In the genomic region with DNA sequence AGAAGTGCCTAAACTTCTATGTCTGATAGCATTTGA, we compare ENCODE assay signal across 16 cellular contexts. TPM values are rescaled to one million over a fixed set of nuclear protein-coding genes. Genes with fewer than 3 reads are reported as not detected.
A peak's percentile ranks its signal among the peaks of the same experiment; 100 is the strongest.
DNase-seq lines count a peak whose midpoint lies in the region; ATAC-seq and TF ChIP-seq lines count a peak whose summit lies in the region.
"Had no signal": no experiment of that assay in that cellular context is flagged by ENCODE, and none has a peak within 500 bp of the region (broad histone marks: within the 10 kb centered on the region; RNA-seq: fewer than 3 reads in every experiment).

A gene (plus strand): TSS at position 17 of the 36 bp plus-strand sequence. CDS start 127 bp downstream, outside the sequence.

- TF ChIP-seq CTCF in CD14-positive monocyte (IDR thresholded peaks at IDR 0.05) (no peak), IMR-90 (conservative IDR thresholded peaks at IDR 0.05; ENCODE audit: low read depth, low read length) (no peak), MCF 10A (IDR thresholded peaks at IDR 0.05; ENCODE audit: unreplicated experiment) (no peak), spleen (IDR thresholded peaks at IDR 0.05 in 8 of 11, conservative IDR thresholded peaks at IDR 0.05 in 3 of 11) (no peak)

- TF ChIP-seq POLR2A in IMR-90 (IDR thresholded peaks at IDR 0.05; ENCODE audit: low read depth, low read length) (no peak), spleen (IDR thresholded peaks at IDR 0.05) (no peak)

- in situ Hi-C loops in IMR-90 (cut with MboI; ENCODE audit: low sequenced_read_pairs) = no loop called here

- H2AFZ ChIP-seq in IMR-90 (replicated peaks; ENCODE audit: low read length, poor library complexity) = peak within 1 kb of the TSS; percentile 24

- no peaks in the 10 kb centered on the region for H4K20me1 ChIP-seq in IMR-90 (ENCODE audit: insufficient read depth, low read length)

- intact Hi-C loops in CD14-positive monocyte (cut with micrococcal nuclease) = no loop called here
- intact Hi-C loops in IMR-90 (cut with micrococcal nuclease) = no loop called here
- intact Hi-C loops in MCF 10A (cut with micrococcal nuclease) = no loop called here
- intact Hi-C loops in naive thymus-derived CD4-positive, alpha-beta T cell (cut with micrococcal nuclease) = loop anchor here in 1 of 2 donors (5.0 kb wide), 1 partner anchor 359 kb away; no protein-coding TSS in a partner anchor
- intact Hi-C loops in spleen (cut with DNase I; ENCODE audit: low total_unique reads) = no loop called here

- H3K27ac ChIP-seq in IMR-90 (ENCODE audit: insufficient read depth, low read length) (no peak within 1 kb of the TSS), spleen (peak within 1 kb of the TSS in 1 of 8 donors; percentile 5)
- no peak within 1 kb of the TSS for H3K27ac ChIP-seq in naive thymus-derived CD4-positive, alpha-beta T cell (ENCODE audit: low read depth, low read length)
- H3K27ac ChIP-seq: upper lobe of right lung had no signal

- no peak within 1 kb of the TSS for H4K5ac ChIP-seq in IMR-90 (ENCODE audit: low read depth, low read length)

- H4K8ac ChIP-seq in IMR-90 (ENCODE audit: low read depth in 2 of 2, low read length in 2 of 2) = no peak within 1 kb of the TSS

- peaks cover 27% of the 10 kb centered on the region for H3K4me1 Mint-ChIP-seq in CD14-positive monocyte
- peaks cover 9% of the 10 kb centered on the region for H3K4me1 Mint-ChIP-seq in MCF 10A (ENCODE audit: insufficient read depth, unreplicated experiment)
- H3K4me1 Mint-ChIP-seq in naive thymus-derived CD4-positive, alpha-beta T cell = peaks cover 4 to 25% (median 24%) of the 10 kb centered on the region in 7 donors

- no peaks in the 10 kb centered on the region for H3K4me1 ChIP-seq in IMR-90 (ENCODE audit: control insufficient read depth, insufficient read depth, low read length)
- peaks cover 0 to 3% of the 10 kb centered on the region in 2 donors for H3K4me1 ChIP-seq in naive thymus-derived CD4-positive, alpha-beta T cell (ENCODE audit: control insufficient read depth in 2 of 2, insufficient read depth in 2 of 2, low read length in 2 of 2)
- peaks cover 0 to 14% (median 3%) of the 10 kb centered on the region in 6 donors for H3K4me1 ChIP-seq in spleen

- dilution Hi-C loops in IMR-90 (cut with HindIII; ENCODE audit: low sequenced_read_pairs, unreplicated experiment) = no loop called here

- H3K9ac ChIP-seq in IMR-90 (ENCODE audit: low read depth, low read length) = no peak within 1 kb of the TSS

- H3K14ac ChIP-seq in IMR-90 (replicated peaks; ENCODE audit: low read depth, low read length) = no peak within 1 kb of the TSS

- no peak within 1 kb of the TSS for H3K4ac ChIP-seq in IMR-90 (ENCODE audit: low read depth, low read length)

- no peak within 1 kb of the TSS for H3K56ac ChIP-seq in IMR-90 (ENCODE audit: extremely low read depth, insufficient read depth, low read length)

- H2BK15ac ChIP-seq in IMR-90 (ENCODE audit: low read depth, low read length) = no peak within 1 kb of the TSS

- H3K4me3 Mint-ChIP-seq in CD14-positive monocyte (peak within 1 kb of the TSS; percentile 59 to 94), MCF 10A (ENCODE audit: unreplicated experiment) (no peak within 1 kb of the TSS)
- H3K4me3 Mint-ChIP-seq in naive thymus-derived CD4-positive, alpha-beta T cell = peak within 1 kb of the TSS in 1 of 10 donors; percentile 68

- no peak within 1 kb of the TSS for H3K18ac ChIP-seq in IMR-90 (ENCODE audit: low read depth, low read length)

- H2BK120ac ChIP-seq in IMR-90 (ENCODE audit: low read depth, low read length) = no peak within 1 kb of the TSS

- no peak within 1 kb of the TSS for H3K4me2 ChIP-seq in IMR-90 (ENCODE audit: low read depth, low read length)

- TF ChIP-seq RAD21 in IMR-90 (IDR thresholded peaks at IDR 0.05; ENCODE audit: low read length) = no peak

- POLR2A ChIA-PET in IMR-90 (lab: Charles Lee; ENCODE audit: unreplicated experiment) (no interaction called here), MCF 10A (lab: Yijun Ruan, JAX) (interaction anchor here (0.6 to 2.4 kb wide), 4 partner anchors 15 to 464 kb away, joined by 3 to 5 read pairs (median 3); no protein-coding TSS in a partner anchor)
- POLR2A ChIA-PET in naive thymus-derived CD4-positive, alpha-beta T cell (lab: Charles Lee) = no interaction called here

- H3K27me3 ChIP-seq in IMR-90 (ENCODE audit: control insufficient read depth, insufficient read depth, low read length) (no peaks in the 10 kb centered on the region; the same call in 1 of the 2 replicates), spleen (replicated peaks in 1 of 7) (no peaks in the 10 kb centered on the region)
- H3K27me3 ChIP-seq in naive thymus-derived CD4-positive, alpha-beta T cell (ENCODE audit: control insufficient read depth in 2 of 2, insufficient read depth in 2 of 2, low read length in 2 of 2) = no peaks in the 10 kb centered on the region
- H3K27me3 ChIP-seq: upper lobe of right lung had no signal

- no peaks in the 10 kb centered on the region for H3K27me3 Mint-ChIP-seq in CD14-positive monocyte (ENCODE audit: low read depth in 3 of 3)
- no peaks in the 10 kb centered on the region for H3K27me3 Mint-ChIP-seq in MCF 10A (ENCODE audit: insufficient read depth, unreplicated experiment)
- H3K27me3 Mint-ChIP-seq in naive thymus-derived CD4-positive, alpha-beta T cell = no peaks in the 10 kb centered on the region

- H3K36me3 Mint-ChIP-seq in CD14-positive monocyte (no peaks in the 10 kb centered on the region), MCF 10A (ENCODE audit: insufficient read depth, unreplicated experiment) (peaks cover 6% of the 10 kb centered on the region)
- peaks cover 0 to 2% (median 0%) of the 10 kb centered on the region in 5 donors for H3K36me3 Mint-ChIP-seq in naive thymus-derived CD4-positive, alpha-beta T cell

- H3K79me1 ChIP-seq in IMR-90 (ENCODE audit: low read depth in 1 of 2, low read length in 2 of 2) = no peaks in the 10 kb centered on the region

- no peak within 1 kb of the TSS for H3K23ac ChIP-seq in IMR-90 (ENCODE audit: low read depth, low read length)

- CTCF ChIA-PET in IMR-90 (lab: Yijun Ruan, JAX) = no interaction called here
- CTCF ChIA-PET in MCF 10A (lab: Yijun Ruan, JAX) = no interaction called here
- CTCF ChIA-PET in naive thymus-derived CD4-positive, alpha-beta T cell (lab: Charles Lee) = no interaction called here

- no peaks in the 10 kb centered on the region for H3K9me3 Mint-ChIP-seq in CD14-positive monocyte
- no peaks in the 10 kb centered on the region for H3K9me3 Mint-ChIP-seq in MCF 10A (ENCODE audit: unreplicated experiment)
- peaks cover 0 to 1% (median 0%) of the 10 kb centered on the region in 11 donors for H3K9me3 Mint-ChIP-seq in naive thymus-derived CD4-positive, alpha-beta T cell

- H2AK5ac ChIP-seq in IMR-90 (ENCODE audit: low read depth, low read length) = no peak within 1 kb of the TSS

- BruUV-seq in IMR-90 (replicated peaks; lab: Mats Ljungman, UMichigan) (no TSS peak), MCF 10A (replicated peaks; lab: Mats Ljungman, UMichigan) (no TSS peak)

- ATAC-seq in IMR-90 (ENCODE audit: low read depth) = no peak
- no peak for ATAC-seq in naive thymus-derived CD4-positive, alpha-beta T cell
- ATAC-seq in GM19395 (IDR thresholded peaks at IDR 0.05; ENCODE audit: unreplicated experiment) = no peak
- ATAC-seq in HG02571 (IDR thresholded peaks at IDR 0.05; ENCODE audit: unreplicated experiment) = no peak
- ATAC-seq: HCT116, upper lobe of right lung had no signal

- H3K9me3 ChIP-seq in IMR-90 (ENCODE audit: control insufficient read depth, insufficient read depth, low read length) (no peaks in the 10 kb centered on the region), spleen (no peaks in the 10 kb centered on the region)
- no peaks in the 10 kb centered on the region for H3K9me3 ChIP-seq in naive thymus-derived CD4-positive, alpha-beta T cell (ENCODE audit: control insufficient read depth in 2 of 3, low read length in 3 of 3)
- H3K9me3 ChIP-seq: upper lobe of right lung had no signal

- DNase-seq in CD14-positive monocyte (ENCODE audit: low spot score) = no peak
- DNase-seq in IMR-90 = no peak
- no peak for DNase-seq in MCF 10A (ENCODE audit: unreplicated experiment)
- DNase-seq in naive thymus-derived CD4-positive, alpha-beta T cell = no peak
- no peak for DNase-seq in spleen
- no peak for DNase-seq in stimulated activated CD4-positive, alpha-beta T cell treated with anti-CD3 and anti-CD28 coated beads, Interleukin-4, amount 100 ng/mL, for 24 hours
- DNase-seq: activated naive CD4-positive, alpha-beta T cell treated with anti-CD3 and anti-CD28 coated beads, Interleukin-2, amount 50 U/mL, for 16 hours; COR-L47; dermis blood vessel endothelial cell; Karpas-422; NCI-H2171 treated with DMSO at 0.1 percent for 48 hours; upper lobe of right lung had no signal

- no peaks in the 10 kb centered on the region for H3K36me3 ChIP-seq in IMR-90 (ENCODE audit: control insufficient read depth, insufficient read depth, low read length)
- H3K36me3 ChIP-seq in naive thymus-derived CD4-positive, alpha-beta T cell (ENCODE audit: control insufficient read depth in 2 of 3, insufficient read depth in 3 of 3, low read length in 3 of 3) = no peaks in the 10 kb centered on the region
- H3K36me3 ChIP-seq in spleen = no peaks in the 10 kb centered on the region
- H3K36me3 ChIP-seq: upper lobe of right lung had no signal

- H3K4me3 ChIP-seq in IMR-90 (ENCODE audit: insufficient read depth, low read depth, low read length) (no peak within 1 kb of the TSS), spleen (peak within 1 kb of the TSS in 1 of 8 donors; percentile 27)
- H3K4me3 ChIP-seq in naive thymus-derived CD4-positive, alpha-beta T cell (ENCODE audit: low read length) = no peak within 1 kb of the TSS
- H3K4me3 ChIP-seq: upper lobe of right lung had no signal

- no peak within 1 kb of the TSS for H2BK5ac ChIP-seq in IMR-90 (ENCODE audit: low read depth, low read length, poor library complexity, severe bottlenecking)

- H3K9me1 ChIP-seq in IMR-90 (ENCODE audit: insufficient read depth, low read length) = no peaks in the 10 kb centered on the region

- H2AK9ac ChIP-seq in IMR-90 (replicated peaks; ENCODE audit: low read depth, low read length, poor library complexity) = no peak within 1 kb of the TSS

- H2BK20ac ChIP-seq in IMR-90 (ENCODE audit: low read depth, low read length) = no peak within 1 kb of the TSS

- H3K27ac Mint-ChIP-seq in CD14-positive monocyte (peak within 1 kb of the TSS in 6 of 7 donors; percentile 43 to 76 (median 66)), MCF 10A (ENCODE audit: low read depth, unreplicated experiment) (no peak within 1 kb of the TSS)
- H3K27ac Mint-ChIP-seq in naive thymus-derived CD4-positive, alpha-beta T cell = peak within 1 kb of the TSS in 5 of 9 donors; percentile 1 to 82 (median 23)

- H4K91ac ChIP-seq in IMR-90 (ENCODE audit: insufficient read depth, low read depth, low read length) = no peak within 1 kb of the TSS

RNA-seq across cellular contexts. Expression of the gene that starts here (rescaled TPM):
- polyA plus RNA-seq in CD14-positive monocyte (not detected), IMR-90 (2012; rRNA removed) (not detected in 2 replicates), spleen (under 1 TPM; 0.10 to 0.11 (median 0.11) TPM)
- total RNA-seq in IMR-90 (2012; rRNA removed) (not detected in 2 replicates), MCF 10A (2022) (26.5 and 41.9 TPM in 2 replicates), spleen (under 1 TPM; 0.09 to 0.68 (median 0.49) TPM)
- not detected in 2 replicates for polyA plus RNA-seq in IMR-90 (2012; cell fraction: cytosol; rRNA removed)
- not detected in 2 replicates for polyA plus RNA-seq in IMR-90 (2012; cell fraction: nucleus; rRNA removed; ENCODE audit: low replicate concordance)
- under 1 TPM in 3 of 5 experiments, not detected in 2; 0.11 to 0.97 (median 0.20) TPM for total RNA-seq in naive thymus-derived CD4-positive, alpha-beta T cell
- polyA plus RNA-seq in naive thymus-derived CD4-positive, alpha-beta T cell = not detected
- total RNA-seq: dermis blood vessel endothelial cell, pulmonary artery endothelial cell had no signal

Comparison
In these comparisons a context has a peak if more than half of its experiments do, and no peak if none do; other contexts are left out.
1. RNA of the gene that starts here (total RNA-seq): 26.5 to 41.9 TPM in MCF 10A; 0.09 to 0.68 TPM in spleen, 0.11 to 0.97 TPM in naive thymus-derived CD4-positive, alpha-beta T cell and not detected in IMR-90; every median in the first group is over 10 times any median in the second.